1 cellular context compared by ENCODE assay signal in genomic region chr21:34073749-34074282, GRCh38.
TF ChIP-seq lines count a peak whose summit lies in the region.

No MANE protein-coding gene starts in this region.

TF ChIP-seq in GM12878, 131 proteins besides CTCF, POLR2A, EP300 and RAD21:
- no peak for TF ChIP-seq ZBTB40 (IDR thresholded peaks at IDR 0.05; ENCODE audit: borderline replicate concordance)
- peak; percentile 15 for TF ChIP-seq SMARCA5 (IDR thresholded peaks at IDR 0.05)
- no peak for TF ChIP-seq HDGF (IDR thresholded peaks at IDR 0.05)
- TF ChIP-seq TARDBP (IDR thresholded peaks at IDR 0.05; ENCODE audit: borderline replicate concordance), result no peak
- 0 out of 2 replicates have a peak, but pooled peaks have one; percentile 52 for TF ChIP-seq IKZF1 (conservative IDR thresholded peaks at IDR 0.05)
- TF ChIP-seq HCFC1 (IDR thresholded peaks at IDR 0.05; ENCODE audit: low read length), result no peak
- TF ChIP-seq SMAD1 (IDR thresholded peaks at IDR 0.05; ENCODE audit: low read depth, partially characterized antibody), result no peak
- no peak for TF ChIP-seq PBX3 (IDR thresholded peaks at IDR 0.05; ENCODE audit: insufficient replicate concordance, low read depth, low read length)
- no peak for TF ChIP-seq NFXL1 (IDR thresholded peaks at IDR 0.05; ENCODE audit: borderline replicate concordance)
- no peak for TF ChIP-seq RB1 (IDR thresholded peaks at IDR 0.05; ENCODE audit: borderline replicate concordance)
- peak in 1 of 2 experiments; percentile 74; a peak in 1 of 3 replicates for TF ChIP-seq EGR1 (IDR thresholded peaks at IDR 0.05; ENCODE audit: borderline replicate concordance in 1 of 2, low read depth in 2 of 2, low read length in 2 of 2)
- no peak for TF ChIP-seq CBX5 (IDR thresholded peaks at IDR 0.05; ENCODE audit: low read depth)
- TF ChIP-seq BACH1 (IDR thresholded peaks at IDR 0.05; ENCODE audit: borderline replicate concordance), result peak; percentile 74; the same call in 1 of the 2 replicates
- TF ChIP-seq NFYA (IDR thresholded peaks at IDR 0.05; ENCODE audit: borderline replicate concordance, low read depth, low read length), result no peak
- TF ChIP-seq RFX5 (IDR thresholded peaks at IDR 0.05; ENCODE audit: low read depth, low read length), result no peak
- TF ChIP-seq BHLHE40 (IDR thresholded peaks at IDR 0.05; ENCODE audit: borderline replicate concordance in 1 of 2, low read depth in 2 of 2, low read length in 1 of 2), result peak; percentile 15 to 49; a peak in 2 of 4 replicates
- TF ChIP-seq ZBTB11 (CRISPR knock-in tag; IDR thresholded peaks at IDR 0.05), result no peak
- no peak for TF ChIP-seq EZH2 (IDR thresholded peaks at IDR 0.05; ENCODE audit: borderline replicate concordance, control insufficient read depth, low read depth, low read length)
- TF ChIP-seq WRNIP1 (IDR thresholded peaks at IDR 0.05; ENCODE audit: borderline replicate concordance, low read depth, low read length), result no peak
- TF ChIP-seq E2F4 (IDR thresholded peaks at IDR 0.05; ENCODE audit: low read depth, low read length), result no peak
- no peak for TF ChIP-seq HDAC2 (IDR thresholded peaks at IDR 0.05)
- TF ChIP-seq DPF2 (IDR thresholded peaks at IDR 0.05), result 0 out of 2 replicates have a peak, but pooled peaks have one; percentile 46
- TF ChIP-seq HDAC6 (IDR thresholded peaks at IDR 0.05; ENCODE audit: unreplicated experiment), result no peak
- no peak for TF ChIP-seq NRF1 (conservative IDR thresholded peaks at IDR 0.05; ENCODE audit: low read depth, low read length)
- TF ChIP-seq PAX8 (IDR thresholded peaks at IDR 0.05), result no peak
- no peak for TF ChIP-seq YY1 (IDR thresholded peaks at IDR 0.05; ENCODE audit: low read depth, low read length)
- TF ChIP-seq ASH2L (IDR thresholded peaks at IDR 0.05; ENCODE audit: borderline replicate concordance, low read depth), result no peak; the same call in 1 of the 2 replicates
- no peak for TF ChIP-seq PML (IDR thresholded peaks at IDR 0.05; ENCODE audit: low read length)
- no peak for TF ChIP-seq USF1 (IDR thresholded peaks at IDR 0.05; ENCODE audit: borderline replicate concordance, extremely low read length, insufficient read depth, low read depth, low read length)
- peak; percentile 75 for TF ChIP-seq NKRF (conservative IDR thresholded peaks at IDR 0.05)
- 0 out of 2 replicates have a peak, but pooled peaks have one; percentile 18 for TF ChIP-seq SIN3A (IDR thresholded peaks at IDR 0.05; ENCODE audit: low read depth, low read length)
- TF ChIP-seq CREM (IDR thresholded peaks at IDR 0.05; ENCODE audit: low read depth), result no peak
- no peak for TF ChIP-seq SUZ12 (IDR thresholded peaks at IDR 0.05; ENCODE audit: unreplicated experiment)
- 0 out of 2 replicates have a peak, but pooled peaks have one; percentile 12 for TF ChIP-seq RUNX3 (IDR thresholded peaks at IDR 0.05; ENCODE audit: low read length)
- no peak for TF ChIP-seq ZZZ3 (IDR thresholded peaks at IDR 0.05; ENCODE audit: control insufficient read depth, insufficient read length, low read depth)
- TF ChIP-seq ZNF24 (IDR thresholded peaks at IDR 0.05), result no peak
- TF ChIP-seq GABPA (IDR thresholded peaks at IDR 0.05; ENCODE audit: low read depth), result no peak
